20 cellular contexts compared by ENCODE assay signal in genomic region chr18:36931116-36931515, GRCh38.
DNase-seq lines count a peak whose midpoint lies in the region; ATAC-seq lines count a peak whose summit lies in the region.
"Had no signal": no experiment of that assay in that cellular context is flagged by ENCODE, and none has a peak within 500 bp of the region (broad histone marks: within the 10 kb centered on the region; RNA-seq: fewer than 3 reads in every experiment).

No MANE protein-coding gene starts in this region.

- no peak overlapping the region for H3K18ac ChIP-seq in neuronal stem cell (ENCODE audit: low read length)

- no CpG with 5 or more reads among the region's 4 CpGs for WGBS in neuronal stem cell (ENCODE audit: extremely low coverage in 2 of 2, insufficient read length in 2 of 2, insufficient replicate concordance in 1 of 2), 2 donors

- no peak overlapping the region for H3K4me3 ChIP-seq in neuronal stem cell (ENCODE audit: low read length in 2 of 2)
- H3K4me3 ChIP-seq: A549 had no signal

- H3K9me3 Mint-ChIP-seq in activated T-cell treated with anti-CD3 and anti-CD28 coated beads, Interleukin-2, amount 50 U/mL, for 72 hours = peaks cover 0 to 4% of the 10 kb centered on the region in 2 donors
- H3K9me3 Mint-ChIP-seq: HFFc6 had no signal

- H4K91ac ChIP-seq in neuronal stem cell (ENCODE audit: low read depth, low read length, poor library complexity) = no peak overlapping the region

- H3K9ac ChIP-seq in neuronal stem cell (ENCODE audit: low read depth, low read length, poor library complexity) = no peak overlapping the region

- no peaks in the 10 kb centered on the region for H3K79me1 ChIP-seq in neuronal stem cell (ENCODE audit: low read depth, low read length)

- no peaks in the 10 kb centered on the region for H3K9me3 ChIP-seq in neuronal stem cell (replicated peaks in 1 of 2; ENCODE audit: control insufficient read depth in 2 of 2, insufficient read depth in 1 of 2, low read depth in 1 of 2, low read length in 2 of 2)
- H3K9me3 ChIP-seq: A549, Caco-2 had no signal

- no peak overlapping the region for H3K4me2 ChIP-seq in neuronal stem cell (ENCODE audit: insufficient read depth, low read length, poor library complexity, severe bottlenecking)
- H3K4me2 ChIP-seq: A549 had no signal

- H3K27me3 Mint-ChIP-seq in activated T-cell treated with anti-CD3 and anti-CD28 coated beads, Interleukin-2, amount 50 U/mL, for 72 hours (ENCODE audit: low read depth) = no peaks in the 10 kb centered on the region
- H3K27me3 Mint-ChIP-seq: CD4-positive, alpha-beta T cell had no signal

- peaks cover under 1 to 2% of the 10 kb centered on the region in 2 donors for H3K36me3 Mint-ChIP-seq in activated T-cell treated with anti-CD3 and anti-CD28 coated beads, Interleukin-2, amount 50 U/mL, for 72 hours (ENCODE audit: insufficient read depth in 2 of 2)

- H3K27ac ChIP-seq in neuronal stem cell (replicated peaks; ENCODE audit: low read length) = no peak overlapping the region
- H3K27ac ChIP-seq: 22Rv1, A549, C4-2B, HL-60 had no signal

- DNase-seq in NCI-H146 (lab: John Stamatoyannopoulos, UW) (peak; percentile 3), NCI-H146 treated with DMSO at 0.1 percent for 48 hours (lab: John Stamatoyannopoulos, UW; ENCODE audit: unreplicated experiment) (no peak), NCI-H82 treated with DMSO at 0.1 percent for 48 hours (lab: John Stamatoyannopoulos, UW; ENCODE audit: unreplicated experiment) (peak; percentile 36), cerebellar cortex (ENCODE audit: low spot score) (peak; percentile 49), neuronal stem cell (ENCODE audit: low spot score) (no peak), DMS153 treated with DMSO at 0.1 percent for 48 hours (lab: John Stamatoyannopoulos, UW; ENCODE audit: unreplicated experiment) (no peak), DMS 273 treated with DMSO at 0.1 percent for 48 hours (lab: John Stamatoyannopoulos, UW) (no peak)
- no peak for DNase-seq in activated T-cell treated with anti-CD3 and anti-CD28 coated beads, Interleukin-2, amount 50 U/mL, for 72 hours
- DNase-seq: AML-193; Caco-2; CD4-positive, alpha-beta T cell; DMS153; DMS79 treated with DMSO at 0.1 percent for 48 hours; H7; HFFc6 had no signal

- H2BK5ac ChIP-seq in neuronal stem cell (ENCODE audit: low read length) = no peak overlapping the region

- H3K14ac ChIP-seq in neuronal stem cell (ENCODE audit: low read length) = no peak overlapping the region

- H4K8ac ChIP-seq in neuronal stem cell (ENCODE audit: low read depth, low read length) = no peak overlapping the region

- peak overlapping the region; percentile 34 for H3K23ac ChIP-seq in neuronal stem cell (ENCODE audit: low read depth, low read length, poor library complexity)

- H3K4me3 Mint-ChIP-seq in activated T-cell treated with anti-CD3 and anti-CD28 coated beads, Interleukin-2, amount 50 U/mL, for 72 hours = no peak overlapping the region
- H3K4me3 Mint-ChIP-seq: CD4-positive, alpha-beta T cell; HFFc6 had no signal

- H3K27me3 ChIP-seq in neuronal stem cell (ENCODE audit: control insufficient read depth in 3 of 3, insufficient read depth in 3 of 3, low read depth in 1 of 3, low read length in 3 of 3) = no peaks in the 10 kb centered on the region

- no peak overlapping the region for H3K27ac Mint-ChIP-seq in activated T-cell treated with anti-CD3 and anti-CD28 coated beads, Interleukin-2, amount 50 U/mL, for 72 hours
- H3K27ac Mint-ChIP-seq: CD4-positive, alpha-beta T cell; HFFc6 had no signal

- no peak overlapping the region for H2BK120ac ChIP-seq in neuronal stem cell (ENCODE audit: low read depth, low read length)

- H3K4me1 Mint-ChIP-seq in activated T-cell treated with anti-CD3 and anti-CD28 coated beads, Interleukin-2, amount 50 U/mL, for 72 hours (ENCODE audit: low read depth) = no peaks in the 10 kb centered on the region

- no peak for ATAC-seq in activated T-cell treated with anti-CD3 and anti-CD28 coated beads, Interleukin-2, amount 50 U/mL, for 72 hours (replicated peaks in 1 of 2)
- ATAC-seq: A549, HCT116 had no signal

- no peak overlapping the region for H2AK5ac ChIP-seq in neuronal stem cell (ENCODE audit: low read depth, low read length)

- H3K36me3 ChIP-seq in neuronal stem cell (replicated peaks in 1 of 2; ENCODE audit: control insufficient read depth in 2 of 2, insufficient read depth in 2 of 2, low read length in 2 of 2) = peaks cover 0 to 3% of the 10 kb centered on the region in 2 donors

- no peak overlapping the region for H2AFZ ChIP-seq in neuronal stem cell (ENCODE audit: low read length)

- H3K4me1 ChIP-seq in neuronal stem cell (ENCODE audit: control insufficient read depth in 2 of 2, insufficient read depth in 1 of 2, low read depth in 1 of 2, low read length in 2 of 2) = peaks cover 0 to 9% of the 10 kb centered on the region in 2 donors
- H3K4me1 ChIP-seq: A549, Caco-2 had no signal

- no peak overlapping the region for H2BK15ac ChIP-seq in neuronal stem cell (ENCODE audit: low read length)

- H3K4ac ChIP-seq in neuronal stem cell (ENCODE audit: low read length) = no peak overlapping the region

- H2BK12ac ChIP-seq in neuronal stem cell (ENCODE audit: low read length) = no peak overlapping the region

Comparison
In these comparisons a context has a peak if more than half of its experiments do, and no peak if none do; other contexts are left out.
1. DNase-seq: peak in NCI-H146 (single experiment), NCI-H82 treated with DMSO at 0.1 percent for 48 hours (single experiment) and cerebellar cortex (single experiment); none in NCI-H146 treated with DMSO at 0.1 percent for 48 hours (single experiment), neuronal stem cell (single experiment), DMS153 treated with DMSO at 0.1 percent for 48 hours (single experiment), activated T-cell treated with anti-CD3 and anti-CD28 coated beads, Interleukin-2, amount 50 U/mL, for 72 hours (0 of 2) and DMS 273 treated with DMSO at 0.1 percent for 48 hours (single experiment).